ENCODE assay signal across 7 cellular contexts in the genomic region with DNA sequence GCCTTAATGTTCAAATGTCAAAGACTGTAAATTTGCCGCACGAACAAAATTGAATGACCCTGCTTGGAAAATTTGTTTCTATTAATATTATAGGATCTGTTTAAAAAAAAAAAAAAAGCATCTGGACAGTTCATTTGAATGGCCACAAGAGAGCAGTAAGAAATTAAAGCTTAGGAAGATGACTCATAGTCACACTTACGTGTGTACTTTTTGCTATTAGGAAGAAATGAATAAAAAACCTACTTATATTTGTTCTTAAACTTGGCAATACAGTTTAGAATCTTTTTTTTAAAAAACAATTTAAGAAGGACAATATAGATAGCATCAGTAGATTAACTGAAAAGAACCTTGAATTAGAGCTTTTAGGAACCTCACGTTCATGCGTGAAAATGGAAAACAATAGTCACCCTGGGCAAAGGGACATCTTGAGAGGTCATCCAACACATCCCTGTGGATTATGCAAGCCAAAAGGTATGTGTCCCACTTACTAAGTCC.
A peak's percentile ranks its signal among the peaks of the same experiment; 100 is the strongest.
DNase-seq lines count a peak whose midpoint lies in the region; ATAC-seq and TF ChIP-seq lines count a peak whose summit lies in the region.

No MANE protein-coding gene starts in this region.

- no peak overlapping the region for H2BK15ac ChIP-seq in H9 (ENCODE audit: low read depth, low read length)

- H3K27ac ChIP-seq in H9 (ENCODE audit: insufficient read length, low read depth, low read length), result no peak overlapping the region

- H3K27ac Mint-ChIP-seq in H9 (no peak overlapping the region), progenitor cell of endocrine pancreas (no peak overlapping the region)

- no peak overlapping the region for H2BK120ac ChIP-seq in H9 (ENCODE audit: low read depth, low read length, poor library complexity, severe bottlenecking)

- no peaks in the 10 kb centered on the region for H3K23me2 ChIP-seq in H9 (ENCODE audit: insufficient read length, low read depth, low read length, poor library complexity, severe bottlenecking)

- H3K4ac ChIP-seq in H9 (ENCODE audit: low read depth, low read length), result no peak overlapping the region

- H2AK5ac ChIP-seq in H9 (ENCODE audit: insufficient read length, low read length), result no peak overlapping the region

- H4K8ac ChIP-seq in H9 (replicated peaks; ENCODE audit: insufficient read length, low read depth, low read length), result no peak overlapping the region

- no peak overlapping the region for H3K4me2 ChIP-seq in H9 (ENCODE audit: insufficient read depth, insufficient read length, low read length)

- H2BK5ac ChIP-seq in H9 (ENCODE audit: insufficient read length, low read length), result no peak overlapping the region

- TF ChIP-seq CTCF in H9 (conservative IDR thresholded peaks at IDR 0.05) (peak; percentile 59), epithelial cell of proximal tubule (conservative IDR thresholded peaks at IDR 0.05; ENCODE audit: low read depth, low read length) (peak; percentile 59), progenitor cell of endocrine pancreas (IDR thresholded peaks at IDR 0.05; ENCODE audit: unreplicated experiment) (peak; percentile 67)

- no peak for ATAC-seq in HG03135 (IDR thresholded peaks at IDR 0.05; ENCODE audit: unreplicated experiment)
- no peak for ATAC-seq in HG03196 (IDR thresholded peaks at IDR 0.05; ENCODE audit: unreplicated experiment)

- no peaks in the 10 kb centered on the region for H3K27me3 ChIP-seq in H9 (ENCODE audit: insufficient read depth, low read length)

- H3K18ac ChIP-seq in H9 (ENCODE audit: insufficient read length, low read depth, low read length), result no peak overlapping the region

- H4K91ac ChIP-seq in H9 (ENCODE audit: insufficient read length, low read depth, low read length), result no peak overlapping the region

- H3K23ac ChIP-seq in H9 (ENCODE audit: insufficient read length, low read depth, low read length), result no peak overlapping the region

- H3K4me1 ChIP-seq in H9 (ENCODE audit: insufficient read depth, low read length), result no peaks in the 10 kb centered on the region

- H3K9me3 ChIP-seq in H9 (ENCODE audit: control insufficient read depth, low read depth, low read length), result no peaks in the 10 kb centered on the region

- H4K20me1 ChIP-seq in H9 (ENCODE audit: control insufficient read depth, insufficient read depth, insufficient read length), result no peaks in the 10 kb centered on the region

- no peak overlapping the region for H4K5ac ChIP-seq in H9 (ENCODE audit: insufficient read length, low read depth, low read length)

- H3K79me2 ChIP-seq in H9 (ENCODE audit: insufficient read depth, low read length), result no peaks in the 10 kb centered on the region

- no peaks in the 10 kb centered on the region for H3K36me3 Mint-ChIP-seq in H9 (ENCODE audit: insufficient read depth in 1 of 3, low read depth in 3 of 3)
- no peaks in the 10 kb centered on the region for H3K36me3 Mint-ChIP-seq in progenitor cell of endocrine pancreas (ENCODE audit: insufficient read depth)

- no peak overlapping the region for H2BK20ac ChIP-seq in H9 (ENCODE audit: low read depth, low read length, poor library complexity, severe bottlenecking)

- no peak overlapping the region for H3K9ac ChIP-seq in H9 (ENCODE audit: extremely low read depth, insufficient read length, low read length)

- H3K14ac ChIP-seq in H9 (ENCODE audit: insufficient read depth, low read length), result no peak overlapping the region

- H2AFZ ChIP-seq in H9 (ENCODE audit: low read length), result no peak overlapping the region

- H3K56ac ChIP-seq in H9 (ENCODE audit: insufficient read length, low read depth, low read length), result no peak overlapping the region

- no peaks in the 10 kb centered on the region for H3K79me1 ChIP-seq in H9 (ENCODE audit: insufficient read depth, low read depth, low read length, poor library complexity, severe bottlenecking)

- H2BK12ac ChIP-seq in H9 (ENCODE audit: insufficient read length, low read depth, low read length), result no peak overlapping the region

- H3K9me3 Mint-ChIP-seq in H9, result no peaks in the 10 kb centered on the region; a peak in 1 of 5 replicates
- no peaks in the 10 kb centered on the region for H3K9me3 Mint-ChIP-seq in progenitor cell of endocrine pancreas (ENCODE audit: low read depth)

- no peak overlapping the region for H3K4me3 ChIP-seq in epithelial cell of proximal tubule (ENCODE audit: low read depth, low read length)

- no peak overlapping the region for H3K4me3 Mint-ChIP-seq in H9
- H3K4me3 Mint-ChIP-seq in progenitor cell of endocrine pancreas (ENCODE audit: low read depth), result no peak overlapping the region

- WGBS in H9 (ENCODE audit: extremely low coverage, insufficient read length, low lambda C conversion rate), result no CpG with 5 or more reads among the region's 5 CpGs

- H3K4me1 Mint-ChIP-seq in H9 (no peaks in the 10 kb centered on the region), progenitor cell of endocrine pancreas (ENCODE audit: low read depth) (no peaks in the 10 kb centered on the region)

- DNase-seq in H9, result no peak
- peak; percentile 56 for DNase-seq in OCI-M1 (lab: John Stamatoyannopoulos, UW)
- DNase-seq in epithelial cell of proximal tubule (ENCODE audit: low read depth), result peak; percentile 73
- DNase-seq in progenitor cell of endocrine pancreas (ENCODE audit: low spot score, unreplicated experiment), result no peak
- DNase-seq in ureter (ENCODE audit: low spot score), result no peak

- H3T11ph ChIP-seq in H9 (ENCODE audit: low read length), result no peak overlapping the region

- H3K27me3 Mint-ChIP-seq in H9 (ENCODE audit: low read depth), result no peaks in the 10 kb centered on the region
- H3K27me3 Mint-ChIP-seq in progenitor cell of endocrine pancreas, result no peaks in the 10 kb centered on the region

Comparison
In these comparisons a context has a peak if more than half of its experiments do, and no peak if none do; other contexts are left out.
1. DNase-seq: peak in OCI-M1 (single experiment) and epithelial cell of proximal tubule (single experiment); none in H9 (single experiment), progenitor cell of endocrine pancreas (single experiment) and ureter (single experiment).
2. Peak in every context shown above with its lines, with median percentiles within 50 percentile points of each other: CTCF ChIP-seq.